Comparison of ENCODE assay signal across 11 cellular contexts in genomic region chr1:4027492-4028138, GRCh38.
DNase-seq lines count a peak whose midpoint lies in the region; ATAC-seq, FAIRE-seq and TF ChIP-seq lines count a peak whose summit lies in the region.
"Had no signal": no experiment of that assay in that cellular context is flagged by ENCODE, and none has a peak within 500 bp of the region (broad histone marks: within the 10 kb centered on the region; RNA-seq: fewer than 3 reads in every experiment).

No MANE protein-coding gene starts in this region.

- H3K4me1 Mint-ChIP-seq in activated CD4-positive, alpha-beta T cell treated with anti-CD3 and anti-CD28 coated beads, Interleukin-2, amount 10 ng/mL, durations not matched to agents 7 days and 5 days: no peaks in the 10 kb centered on the region

- H3K9me3 ChIP-seq in thyroid gland: no peaks in the 10 kb centered on the region
- H3K9me3 ChIP-seq: SJSA1 had no signal

- intact Hi-C loops in thyroid gland (cut with DNase I): no loop called here

- no peaks in the 10 kb centered on the region for H3K27me3 ChIP-seq in thyroid gland
- H3K27me3 ChIP-seq: SJSA1 had no signal

- POLR2A ChIA-PET in activated CD4-positive, alpha-beta T cell treated with anti-CD3 and anti-CD28 coated beads, Interleukin-2, amount 10 ng/mL, durations not matched to agents 7 days and 5 days (lab: Charles Lee): no interaction called here

- no peaks in the 10 kb centered on the region for H3K4me1 ChIP-seq in thyroid gland
- H3K4me1 ChIP-seq: SJSA1 had no signal

- H3K36me3 Mint-ChIP-seq in activated CD4-positive, alpha-beta T cell treated with anti-CD3 and anti-CD28 coated beads, Interleukin-2, amount 10 ng/mL, durations not matched to agents 7 days and 5 days (ENCODE audit: low read depth): no peaks in the 10 kb centered on the region

- ATAC-seq in GM21529 (IDR thresholded peaks at IDR 0.05; ENCODE audit: unreplicated experiment) (peak; percentile 79), HG03571 (IDR thresholded peaks at IDR 0.05; ENCODE audit: unreplicated experiment) (peak; percentile 88)

- H3K27ac Mint-ChIP-seq in activated CD4-positive, alpha-beta T cell treated with anti-CD3 and anti-CD28 coated beads, Interleukin-2, amount 10 ng/mL, durations not matched to agents 7 days and 5 days: no peak overlapping the region

- H3K36me3 ChIP-seq in thyroid gland: no peaks in the 10 kb centered on the region
- H3K36me3 ChIP-seq: SJSA1 had no signal

- CTCF ChIA-PET in activated CD4-positive, alpha-beta T cell treated with anti-CD3 and anti-CD28 coated beads, Interleukin-2, amount 10 ng/mL, durations not matched to agents 7 days and 5 days (lab: Charles Lee): no interaction called here

- no peak overlapping the region for H3K27ac ChIP-seq in thyroid gland
- H3K27ac ChIP-seq: SJSA1 had no signal

- FAIRE-seq in D721Med (lab: Jason Lieb, UNC): no peak
- FAIRE-seq: islet of Langerhans had no signal

- H3K9me3 Mint-ChIP-seq in activated CD4-positive, alpha-beta T cell treated with anti-CD3 and anti-CD28 coated beads, Interleukin-2, amount 10 ng/mL, durations not matched to agents 7 days and 5 days: peaks cover 2% of the 10 kb centered on the region

- H3K4me3 Mint-ChIP-seq in activated CD4-positive, alpha-beta T cell treated with anti-CD3 and anti-CD28 coated beads, Interleukin-2, amount 10 ng/mL, durations not matched to agents 7 days and 5 days: no peak overlapping the region

- 26 to 27% methylated on average over 16 of the region's 16 CpGs for WGBS in thyroid gland, 2 donors

- H3K27me3 Mint-ChIP-seq in activated CD4-positive, alpha-beta T cell treated with anti-CD3 and anti-CD28 coated beads, Interleukin-2, amount 10 ng/mL, durations not matched to agents 7 days and 5 days: peaks cover 5% of the 10 kb centered on the region

- H3K4me3 ChIP-seq in thyroid gland (replicated peaks in 1 of 3): no peak overlapping the region
- H3K4me3 ChIP-seq: SJSA1 had no signal

- no peak for TF ChIP-seq POLR2A in thyroid gland (IDR thresholded peaks at IDR 0.05)

- TF ChIP-seq CTCF in thyroid gland (IDR thresholded peaks at IDR 0.05) (no peak), D721Med (IDR thresholded peaks at IDR 0.05; ENCODE audit: insufficient read depth, missing control alignments) (no peak)

- DNase-seq in stimulated activated CD4-positive, alpha-beta T cell treated with anti-CD3 and anti-CD28 coated beads, Interleukin-2, amount 100 ng/mL, for 4 hours (ENCODE audit: low read depth): peak; percentile 9
- DNase-seq in stimulated activated CD4-positive, alpha-beta T cell treated with anti-CD3 and anti-CD28 coated beads, Interleukin-4, amount 100 ng/mL, for 24 hours: no peak
- peak; percentile 22 to 48 for DNase-seq in thyroid gland
- no peak for DNase-seq in D721Med (ENCODE audit: insufficient read length, low spot score)
- DNase-seq in activated CD4-positive, alpha-beta T cell treated with anti-CD3 and anti-CD28 coated beads, Interleukin-2, amount 10 ng/mL, durations not matched to agents 7 days and 5 days: no peak
- DNase-seq in NCI-H2107 (lab: John Stamatoyannopoulos, UW): no peak
- DNase-seq: activated CD4-positive, CD25-positive, alpha-beta regulatory T cell treated with anti-CD3 and anti-CD28 coated beads, Interleukin-2, amount 50 U/mL, for 72 hours had no signal

Comparison
In these comparisons a context has a peak if more than half of its experiments do, and no peak if none do; other contexts are left out.
1. DNase-seq: peak in stimulated activated CD4-positive, alpha-beta T cell treated with anti-CD3 and anti-CD28 coated beads, Interleukin-2, amount 100 ng/mL, for 4 hours (single experiment) and thyroid gland (2 of 2); none in stimulated activated CD4-positive, alpha-beta T cell treated with anti-CD3 and anti-CD28 coated beads, Interleukin-4, amount 100 ng/mL, for 24 hours (single experiment), D721Med (single experiment), activated CD4-positive, alpha-beta T cell treated with anti-CD3 and anti-CD28 coated beads, Interleukin-2, amount 10 ng/mL, durations not matched to agents 7 days and 5 days (single experiment) and NCI-H2107 (single experiment).